Comparison of ENCODE assay signal across 8 cellular contexts in genomic region chr4:110341118-110341517, GRCh38.
DNase-seq lines count a peak whose midpoint lies in the region; ATAC-seq and TF ChIP-seq lines count a peak whose summit lies in the region.
"Not testable (repeated sequence)": the region's sequence is repeated elsewhere in the genome, so short reads cannot be mapped to it uniquely, and the experiment has no call there.

No MANE protein-coding gene starts in this region.

- H3K4me3 ChIP-seq in GM12865 (ENCODE audit: low read depth, low read length): not testable (repeated sequence)

- TF ChIP-seq CTCF in GM12865 (IDR thresholded peaks at IDR 0.05; ENCODE audit: insufficient read depth, low read depth, low read length, missing control alignments): not testable (repeated sequence)

- peak; percentile 7 for DNase-seq in GM12865 (ENCODE audit: low read depth)
- DNase-seq in NCI-H1048 (lab: John Stamatoyannopoulos, UW): peak; percentile 13
- DNase-seq in kidney tubule cell (ENCODE audit: low spot score): peak; percentile 4

- ATAC-seq in GM18858 (IDR thresholded peaks at IDR 0.05; ENCODE audit: unreplicated experiment) (peak; percentile 77), GM19452 (IDR thresholded peaks at IDR 0.05; ENCODE audit: unreplicated experiment) (peak; percentile 84), GM21825 (IDR thresholded peaks at IDR 0.05; ENCODE audit: unreplicated experiment) (peak; percentile 64), HG03060 (IDR thresholded peaks at IDR 0.05; ENCODE audit: low read depth, unreplicated experiment) (peak; percentile 93), HG03457 (IDR thresholded peaks at IDR 0.05; ENCODE audit: unreplicated experiment) (peak; percentile 75)
